11 cellular contexts compared by ENCODE assay signal in genomic region chr2:218003265-218003950, GRCh38. TPM values are rescaled to one million over a fixed set of nuclear protein-coding genes. Genes with fewer than 3 reads are reported as not detected.
DNase-seq lines count a peak whose midpoint lies in the region; ATAC-seq and TF ChIP-seq lines count a peak whose summit lies in the region.
"Had no signal": no experiment of that assay in that cellular context is flagged by ENCODE, and none has a peak within 500 bp of the region (broad histone marks: within the 10 kb centered on the region; RNA-seq: fewer than 3 reads in every experiment).

No MANE protein-coding gene starts in this region.

- DNase-seq in GM03348 (ENCODE audit: low spot score): peak; percentile 87
- peak; percentile 33 for DNase-seq in astrocyte of the spinal cord (ENCODE audit: low read depth, low spot score)
- peak; percentile 54 for DNase-seq in hepatocyte (ENCODE audit: low spot score)
- no peak for DNase-seq in stimulated activated naive B cell treated with anti-CD40 and anti-IgM and Interleukin-4, amounts not matched to agents 10 μg/mL and 1 μg/mL and 100 μg/mL, for 72 hours
- no peak for DNase-seq in activated CD4-positive, alpha-beta T cell treated with anti-CD3 and anti-CD28 coated beads for 4 hours
- DNase-seq in NCI-H1105 treated with DMSO at 0.1 percent for 48 hours (lab: John Stamatoyannopoulos, UW): no peak
- no peak for DNase-seq in NCI-H345 (lab: John Stamatoyannopoulos, UW)
- DNase-seq: NCI-H2107, SJCRH30 had no signal

- in situ Hi-C loops in astrocyte of the spinal cord (cut with HindIII; ENCODE audit: low sequenced_read_pairs): no loop called here

- H3K9me3 Mint-ChIP-seq in stimulated activated naive B cell treated with anti-CD40 and anti-IgM and Interleukin-4, amounts not matched to agents 10 μg/mL and 1 μg/mL and 100 μg/mL, for 72 hours: no peaks in the 10 kb centered on the region

- H2AFZ ChIP-seq in hepatocyte: no peak overlapping the region
- H2AFZ ChIP-seq: parathyroid adenoma had no signal

- peaks cover under 1% of the 10 kb centered on the region for H3K27me3 ChIP-seq in hepatocyte
- H3K27me3 ChIP-seq: SJCRH30 had no signal

- H3K36me3 Mint-ChIP-seq in stimulated activated naive B cell treated with anti-CD40 and anti-IgM and Interleukin-4, amounts not matched to agents 10 μg/mL and 1 μg/mL and 100 μg/mL, for 72 hours: no peaks in the 10 kb centered on the region

- H3K27me3 Mint-ChIP-seq in stimulated activated naive B cell treated with anti-CD40 and anti-IgM and Interleukin-4, amounts not matched to agents 10 μg/mL and 1 μg/mL and 100 μg/mL, for 72 hours: peaks cover 22 to 34% of the 10 kb centered on the region in 2 donors

- no peaks in the 10 kb centered on the region for H3K36me3 ChIP-seq in hepatocyte (replicated peaks; ENCODE audit: insufficient read depth, low read depth)
- H3K36me3 ChIP-seq: SJCRH30 had no signal

- peaks cover 14 to 18% of the 10 kb centered on the region in 2 donors for H3K4me1 Mint-ChIP-seq in stimulated activated naive B cell treated with anti-CD40 and anti-IgM and Interleukin-4, amounts not matched to agents 10 μg/mL and 1 μg/mL and 100 μg/mL, for 72 hours

- H3K27ac ChIP-seq in hepatocyte: peak overlapping the region; percentile 93
- H3K27ac ChIP-seq: parathyroid adenoma, SJCRH30 had no signal

- peak overlapping the region; percentile 76 for H3K4me2 ChIP-seq in hepatocyte

- peaks cover 14% of the 10 kb centered on the region for H3K79me2 ChIP-seq in hepatocyte
- H3K79me2 ChIP-seq: parathyroid adenoma had no signal

- no peak for ATAC-seq in stimulated activated naive B cell treated with anti-CD40 and anti-IgM and Interleukin-4, amounts not matched to agents 10 μg/mL and 1 μg/mL and 100 μg/mL, for 72 hours (replicated peaks)
- no peak for ATAC-seq in HG02885 (IDR thresholded peaks at IDR 0.05; ENCODE audit: poor library complexity, unreplicated experiment)

- H3K27ac Mint-ChIP-seq in stimulated activated naive B cell treated with anti-CD40 and anti-IgM and Interleukin-4, amounts not matched to agents 10 μg/mL and 1 μg/mL and 100 μg/mL, for 72 hours: peak overlapping the region; percentile 59

- no peak for TF ChIP-seq CTCF in astrocyte of the spinal cord (IDR thresholded peaks at IDR 0.05; ENCODE audit: low read depth, low read length)
- TF ChIP-seq CTCF in hepatocyte (IDR thresholded peaks at IDR 0.05; ENCODE audit: poor library complexity): no peak

- peaks cover 10% of the 10 kb centered on the region for H3K4me1 ChIP-seq in hepatocyte (ENCODE audit: insufficient read depth)
- H3K4me1 ChIP-seq: parathyroid adenoma, SJCRH30 had no signal

- H4K20me1 ChIP-seq in hepatocyte (ENCODE audit: insufficient read depth, poor library complexity, severe bottlenecking): no peaks in the 10 kb centered on the region

- no peaks in the 10 kb centered on the region for H3K9me3 ChIP-seq in hepatocyte (ENCODE audit: low read depth)
- H3K9me3 ChIP-seq: SJCRH30 had no signal

- H3K4me3 ChIP-seq in astrocyte of the spinal cord (ENCODE audit: low read depth, low read length) (no peak overlapping the region), hepatocyte (no peak overlapping the region)
- H3K4me3 ChIP-seq: SJCRH30 had no signal

- 46% methylated on average over 9 of the region's 11 CpGs for WGBS in hepatocyte (ENCODE audit: low lambda C conversion rate, missing lambda C conversion rate)

- H3K4me3 Mint-ChIP-seq in stimulated activated naive B cell treated with anti-CD40 and anti-IgM and Interleukin-4, amounts not matched to agents 10 μg/mL and 1 μg/mL and 100 μg/mL, for 72 hours: no peak overlapping the region

- H3K9me2 ChIP-seq in hepatocyte (replicated peaks; ENCODE audit: insufficient read depth): no peaks in the 10 kb centered on the region

RNA-seq across cellular contexts. Expression of gene TNS1, which starts 0.6 kb away (rescaled TPM):
- total RNA-seq in hepatocyte: 22.9 and 27.6 TPM in 2 replicates
- polyA plus RNA-seq in hepatocyte: 16.2 TPM in 2 replicates

Comparison
In these comparisons a context has a peak if more than half of its experiments do, and no peak if none do; other contexts are left out.
1. DNase-seq: peak in GM03348 (single experiment), astrocyte of the spinal cord (single experiment) and hepatocyte (single experiment); none in stimulated activated naive B cell treated with anti-CD40 and anti-IgM and Interleukin-4, amounts not matched to agents 10 μg/mL and 1 μg/mL and 100 μg/mL, for 72 hours (single experiment), activated CD4-positive, alpha-beta T cell treated with anti-CD3 and anti-CD28 coated beads for 4 hours (0 of 2), NCI-H1105 treated with DMSO at 0.1 percent for 48 hours (single experiment) and NCI-H345 (single experiment).